Comparison of ENCODE assay signal across 11 cellular contexts in genomic region chr15:43410572-43411214, GRCh38. TPM values are rescaled to one million over a fixed set of nuclear protein-coding genes. Genes with fewer than 3 reads are reported as not detected.
DNase-seq lines count a peak whose midpoint lies in the region; ATAC-seq and TF ChIP-seq lines count a peak whose summit lies in the region.
"Had no signal": no experiment of that assay in that cellular context is flagged by ENCODE, and none has a peak within 500 bp of the region (broad histone marks: within the 10 kb centered on the region; RNA-seq: fewer than 3 reads in every experiment).

No MANE protein-coding gene starts in this region.

- peak overlapping the region; percentile 26 to 34 for H3K27ac Mint-ChIP-seq in T-cell
- H3K27ac Mint-ChIP-seq in osteocyte (ENCODE audit: unreplicated experiment) = peak overlapping the region; percentile 5
- H3K27ac Mint-ChIP-seq: activated naive CD8-positive, alpha-beta T cell treated with anti-CD3 and anti-CD28 coated beads, Interleukin-2, amount 10 ng/mL, durations not matched to agents 7 days and 5 days; stimulated activated naive CD8-positive, alpha-beta T cell treated with anti-CD3 and anti-CD28 coated beads, Interleukin-15, Interleukin-2, amounts not matched to agents 100 ng/mL and 50 ng/mL, for 24 hours had no signal

- no peak overlapping the region for H3K4me3 ChIP-seq in epithelial cell of esophagus (ENCODE audit: low read length)

- DNase-seq in ELR (ENCODE audit: low read depth) (peak; percentile 4), T-cell (no peak), epithelial cell of esophagus (ENCODE audit: low read depth) (peak; percentile 60), osteocyte (ENCODE audit: extremely low spot score, unreplicated experiment) (no peak), DMS79 treated with DMSO at 0.1 percent for 48 hours (lab: John Stamatoyannopoulos, UW) (no peak), OCI-M2 (lab: John Stamatoyannopoulos, UW; ENCODE audit: unreplicated experiment) (no peak), COR-L47 (lab: John Stamatoyannopoulos, UW) (no peak)
- DNase-seq: activated naive CD8-positive, alpha-beta T cell treated with anti-CD3 and anti-CD28 coated beads, Interleukin-2, amount 10 ng/mL, durations not matched to agents 7 days and 5 days; stimulated activated CD4-positive, alpha-beta T cell treated with anti-CD3 and anti-CD28 coated beads, Interleukin-4, amount 100 ng/mL, for 1 hour; T-helper 2 cell had no signal

- H3K4me3 Mint-ChIP-seq in T-cell (no peak overlapping the region), osteocyte (ENCODE audit: unreplicated experiment) (no peak overlapping the region)
- H3K4me3 Mint-ChIP-seq: activated naive CD8-positive, alpha-beta T cell treated with anti-CD3 and anti-CD28 coated beads, Interleukin-2, amount 10 ng/mL, durations not matched to agents 7 days and 5 days; stimulated activated naive CD8-positive, alpha-beta T cell treated with anti-CD3 and anti-CD28 coated beads, Interleukin-15, Interleukin-2, amounts not matched to agents 100 ng/mL and 50 ng/mL, for 24 hours had no signal

- CTCF ChIA-PET in T-cell (lab: Charles Lee) = no interaction called here

- H3K27me3 Mint-ChIP-seq in T-cell (no peaks in the 10 kb centered on the region), osteocyte (ENCODE audit: unreplicated experiment) (no peaks in the 10 kb centered on the region)
- H3K27me3 Mint-ChIP-seq: activated naive CD8-positive, alpha-beta T cell treated with anti-CD3 and anti-CD28 coated beads, Interleukin-2, amount 10 ng/mL, durations not matched to agents 7 days and 5 days; stimulated activated naive CD8-positive, alpha-beta T cell treated with anti-CD3 and anti-CD28 coated beads, Interleukin-15, Interleukin-2, amounts not matched to agents 100 ng/mL and 50 ng/mL, for 24 hours had no signal

- no peaks in the 10 kb centered on the region for H3K9me3 Mint-ChIP-seq in T-cell
- H3K9me3 Mint-ChIP-seq in osteocyte (ENCODE audit: unreplicated experiment) = no peaks in the 10 kb centered on the region
- H3K9me3 Mint-ChIP-seq: activated naive CD8-positive, alpha-beta T cell treated with anti-CD3 and anti-CD28 coated beads, Interleukin-2, amount 10 ng/mL, durations not matched to agents 7 days and 5 days; stimulated activated naive CD8-positive, alpha-beta T cell treated with anti-CD3 and anti-CD28 coated beads, Interleukin-15, Interleukin-2, amounts not matched to agents 100 ng/mL and 50 ng/mL, for 24 hours had no signal

- no peak for TF ChIP-seq CTCF in epithelial cell of esophagus (IDR thresholded peaks at IDR 0.05; ENCODE audit: insufficient read depth, low read depth, low read length, missing control alignments)
- TF ChIP-seq CTCF in osteocyte (IDR thresholded peaks at IDR 0.05) = no peak

- H3K4me1 Mint-ChIP-seq in T-cell (no peaks in the 10 kb centered on the region), osteocyte (ENCODE audit: unreplicated experiment) (no peaks in the 10 kb centered on the region)
- H3K4me1 Mint-ChIP-seq: activated naive CD8-positive, alpha-beta T cell treated with anti-CD3 and anti-CD28 coated beads, Interleukin-2, amount 10 ng/mL, durations not matched to agents 7 days and 5 days had no signal

- H3K36me3 Mint-ChIP-seq in T-cell = peaks cover 65% of the 10 kb centered on the region
- H3K36me3 Mint-ChIP-seq in osteocyte (ENCODE audit: unreplicated experiment) = peaks cover 77% of the 10 kb centered on the region

- no peak for ATAC-seq in T-cell (replicated peaks in 1 of 4)

- POLR2A ChIA-PET in T-cell (lab: Charles Lee) = no interaction called here

RNA-seq across cellular contexts. Expression of gene TUBGCP4, which starts 39.8 kb away (rescaled TPM):
- total RNA-seq in T-cell (10 to 100 TPM; 10.4 to 24.3 (median 21.3) TPM), osteocyte (19.8 TPM in 2 replicates)

RNA-seq across cellular contexts. Expression of gene ZSCAN29, which starts 39.9 kb away (rescaled TPM):
- total RNA-seq in T-cell (10 to 100 TPM; 16.6 to 38.3 (median 32.2) TPM), osteocyte (25.8 and 28.3 TPM in 2 replicates)

Comparison
In these comparisons a context has a peak if more than half of its experiments do, and no peak if none do; other contexts are left out.
1. DNase-seq: peak in ELR (single experiment) and epithelial cell of esophagus (single experiment); none in T-cell (0 of 34), osteocyte (single experiment), DMS79 treated with DMSO at 0.1 percent for 48 hours (single experiment), OCI-M2 (single experiment) and COR-L47 (single experiment).